Comparison of ENCODE assay signal across 10 cellular contexts in the genomic region with DNA sequence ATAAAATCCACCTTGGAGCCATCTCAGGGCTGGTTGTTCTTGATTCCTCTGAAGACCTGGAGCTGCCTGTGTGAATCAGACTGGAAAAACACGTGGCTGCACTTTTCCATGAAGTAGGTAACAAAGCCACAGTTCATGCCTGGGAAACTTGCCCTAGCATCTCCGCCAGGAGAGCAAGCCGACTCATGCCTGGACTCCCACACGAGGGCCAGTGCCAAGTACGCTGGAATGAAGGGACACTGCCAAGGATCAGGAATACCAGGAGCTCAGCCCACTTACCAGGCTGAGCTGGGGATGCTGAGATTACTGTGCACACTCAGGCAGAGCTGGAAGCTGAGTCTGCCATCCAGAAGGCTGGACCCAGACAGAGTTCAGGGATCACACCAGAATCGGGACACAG. TPM values are rescaled to one million over a fixed set of nuclear protein-coding genes. Genes with fewer than 3 reads are reported as not detected.
DNase-seq lines count a peak whose midpoint lies in the region; ATAC-seq lines count a peak whose summit lies in the region.
"Had no signal": no experiment of that assay in that cellular context is flagged by ENCODE, and none has a peak within 500 bp of the region (broad histone marks: within the 10 kb centered on the region; RNA-seq: fewer than 3 reads in every experiment).

No MANE protein-coding gene starts in this region.

- intact Hi-C loops in Right ventricle myocardium superior (cut with DNase I), result no loop called here

- peaks cover 2% of the 10 kb centered on the region for H3K4me1 Mint-ChIP-seq in activated naive CD8-positive, alpha-beta T cell treated with anti-CD3 and anti-CD28 coated beads, Interleukin-2, amount 50 U/mL, for 24 hours

- H3K27me3 Mint-ChIP-seq in activated naive CD8-positive, alpha-beta T cell treated with anti-CD3 and anti-CD28 coated beads, Interleukin-2, amount 50 U/mL, for 24 hours, result peaks cover 19% of the 10 kb centered on the region

- no peak overlapping the region for H3K4me3 Mint-ChIP-seq in activated naive CD8-positive, alpha-beta T cell treated with anti-CD3 and anti-CD28 coated beads, Interleukin-2, amount 50 U/mL, for 24 hours
- H3K4me3 Mint-ChIP-seq: activated CD8-positive, alpha-beta T cell treated with anti-CD3 and anti-CD28 coated beads, Interleukin-2, amount 10 ng/mL, durations not matched to agents 7 days and 5 days had no signal

- H3K36me3 Mint-ChIP-seq in activated naive CD8-positive, alpha-beta T cell treated with anti-CD3 and anti-CD28 coated beads, Interleukin-2, amount 50 U/mL, for 24 hours (ENCODE audit: low read depth), result no peaks in the 10 kb centered on the region

- no peaks in the 10 kb centered on the region for H3K9me3 Mint-ChIP-seq in activated naive CD8-positive, alpha-beta T cell treated with anti-CD3 and anti-CD28 coated beads, Interleukin-2, amount 50 U/mL, for 24 hours

- no peak overlapping the region for H3K27ac Mint-ChIP-seq in activated naive CD8-positive, alpha-beta T cell treated with anti-CD3 and anti-CD28 coated beads, Interleukin-2, amount 50 U/mL, for 24 hours
- H3K27ac Mint-ChIP-seq: activated CD8-positive, alpha-beta T cell treated with anti-CD3 and anti-CD28 coated beads, Interleukin-2, amount 10 ng/mL, durations not matched to agents 7 days and 5 days had no signal

- peak; percentile 53 for ATAC-seq in Right ventricle myocardium superior (ENCODE audit: poor library complexity)
- ATAC-seq in activated naive CD8-positive, alpha-beta T cell treated with anti-CD3 and anti-CD28 coated beads, Interleukin-2, amount 50 U/mL, for 24 hours, result no peak
- ATAC-seq in GM18873 (IDR thresholded peaks at IDR 0.05; ENCODE audit: low FRiP score, unreplicated experiment), result no peak
- ATAC-seq: activated CD8-positive, alpha-beta T cell treated with anti-CD3 and anti-CD28 coated beads, Interleukin-2, amount 10 ng/mL, durations not matched to agents 7 days and 5 days had no signal

- DNase-seq in GM04503 (ENCODE audit: low read depth), result peak; percentile 92
- DNase-seq in amniotic epithelial cell (ENCODE audit: low read depth), result peak; percentile 95
- peak; percentile 79 for DNase-seq in Right ventricle myocardium superior
- peak; percentile 99 for DNase-seq in renal cortical epithelial cell (ENCODE audit: low read depth)
- no peak for DNase-seq in activated naive CD8-positive, alpha-beta T cell treated with anti-CD3 and anti-CD28 coated beads, Interleukin-2, amount 50 U/mL, for 24 hours
- DNase-seq in Kasumi-1 (lab: John Stamatoyannopoulos, UW), result no peak
- DNase-seq in stimulated activated naive CD4-positive, alpha-beta T cell treated with Interleukin-2 at 50 U/mL for 16 hours (lab: John Stamatoyannopoulos, UW), result no peak
- DNase-seq: activated CD8-positive, alpha-beta T cell treated with anti-CD3 and anti-CD28 coated beads, Interleukin-2, amount 10 ng/mL, durations not matched to agents 7 days and 5 days; NCI-H510A treated with DMSO at 0.1 percent for 48 hours had no signal

RNA-seq across cellular contexts. Expression of gene FHL2, which starts 10.9 kb away (rescaled TPM):
- total RNA-seq in Right ventricle myocardium superior, result 1,567 TPM
- total RNA-seq in renal cortical epithelial cell, result 143 and 751 TPM in 2 replicates

Comparison
In these comparisons a context has a peak if more than half of its experiments do, and no peak if none do; other contexts are left out.
1. DNase-seq: peak in GM04503 (single experiment), amniotic epithelial cell (single experiment), Right ventricle myocardium superior (single experiment) and renal cortical epithelial cell (single experiment); none in activated naive CD8-positive, alpha-beta T cell treated with anti-CD3 and anti-CD28 coated beads, Interleukin-2, amount 50 U/mL, for 24 hours (single experiment), Kasumi-1 (0 of 2) and stimulated activated naive CD4-positive, alpha-beta T cell treated with Interleukin-2 at 50 U/mL for 16 hours (single experiment).